Comparison of ENCODE assay signal across 36 cellular contexts in the genomic region with DNA sequence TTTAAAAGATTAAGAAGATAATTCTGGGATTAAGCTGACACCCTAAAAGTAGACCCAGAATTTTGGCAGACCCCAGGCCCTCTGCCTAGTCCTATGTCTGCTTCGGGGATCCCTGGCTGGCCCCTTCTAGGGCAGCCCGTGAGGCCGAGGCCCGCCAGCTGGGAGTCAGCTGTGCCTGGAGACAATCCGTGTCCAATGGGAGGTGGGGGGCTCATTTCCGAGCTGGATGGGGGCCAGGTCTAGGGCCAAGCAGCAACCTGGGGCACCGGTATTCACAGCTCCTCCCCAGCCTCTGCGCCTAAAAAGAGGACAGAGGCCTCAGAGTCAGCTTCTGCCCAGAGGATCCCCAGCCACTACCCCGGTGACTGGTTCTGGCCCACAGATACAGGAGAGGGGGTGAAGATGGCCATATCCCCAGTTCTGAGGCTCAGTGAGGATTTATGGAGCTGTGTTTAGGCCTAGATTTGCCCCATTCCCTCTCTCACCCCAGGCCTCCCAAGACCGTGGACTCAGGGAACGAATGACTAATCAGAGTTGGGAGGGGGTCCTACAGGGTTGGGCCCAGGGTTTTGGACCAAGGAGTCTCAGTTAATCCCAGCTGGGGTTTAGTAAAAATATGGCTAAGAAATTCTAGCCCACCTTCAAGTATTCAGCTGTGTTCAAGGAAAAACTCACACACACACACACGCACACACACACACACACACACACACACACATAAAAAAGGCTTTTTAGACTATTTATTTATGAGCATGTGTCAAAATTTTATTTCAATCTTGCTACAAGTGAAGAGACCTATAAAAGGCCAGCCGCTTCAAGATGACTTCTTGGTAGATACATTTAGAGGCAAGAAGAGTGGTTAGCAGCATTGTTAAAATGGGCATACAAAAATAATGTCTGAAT. TPM values are rescaled to one million over a fixed set of nuclear protein-coding genes. Genes with fewer than 3 reads are reported as not detected.
"Had no signal": no experiment of that assay in that cellular context is flagged by ENCODE, and none has a peak within 500 bp of the region (broad histone marks: within the 10 kb centered on the region; RNA-seq: fewer than 3 reads in every experiment).

No MANE protein-coding gene starts in this region.

- H3K27me3 ChIP-seq: cardiac muscle cell, uterus had no signal

- H3K4me1 ChIP-seq: colonic mucosa, gastroesophageal sphincter, pancreas, prostate gland, sigmoid colon, uterus had no signal

- H3K4me3 Mint-ChIP-seq: activated naive CD8-positive, alpha-beta T cell; brain; immature natural killer cell; natural killer cell; stimulated activated memory B cell treated with anti-CD40 and anti-IgM and Interleukin-4, amounts not matched to agents 10 μg/mL and 1 μg/mL and 100 μg/mL, for 72 hours; stimulated activated naive CD8-positive, alpha-beta T cell treated with anti-CD3 and anti-CD28 coated beads, Interleukin-15, amount 100 ng/mL, for 72 hours; type B pancreatic cell had no signal

- H3K4me3 ChIP-seq: cardiac muscle cell, colonic mucosa, dorsolateral prefrontal cortex, gastroesophageal sphincter, pancreas, prostate gland, sigmoid colon, smooth muscle cell, uterus had no signal

- H3K27ac Mint-ChIP-seq: activated naive CD8-positive, alpha-beta T cell; immature natural killer cell; natural killer cell; stimulated activated memory B cell treated with anti-CD40 and anti-IgM and Interleukin-4, amounts not matched to agents 10 μg/mL and 1 μg/mL and 100 μg/mL, for 72 hours; stimulated activated naive CD8-positive, alpha-beta T cell treated with anti-CD3 and anti-CD28 coated beads, Interleukin-15, amount 100 ng/mL, for 72 hours had no signal

- H3K4me2 ChIP-seq: smooth muscle cell had no signal

- ATAC-seq: gastroesophageal sphincter; left colon; natural killer cell; pancreas; stimulated activated memory B cell treated with anti-CD40 and anti-IgM and Interleukin-4, amounts not matched to agents 10 μg/mL and 1 μg/mL and 100 μg/mL, for 72 hours; stimulated activated naive CD8-positive, alpha-beta T cell treated with anti-CD3 and anti-CD28 coated beads, Interleukin-15, amount 100 ng/mL, for 72 hours had no signal

- H3K36me3 ChIP-seq: cardiac muscle cell, colonic mucosa, gastroesophageal sphincter, pancreas, prostate gland, sigmoid colon, uterus had no signal

- H3K4me1 Mint-ChIP-seq: immature natural killer cell; natural killer cell; stimulated activated memory B cell treated with anti-CD40 and anti-IgM and Interleukin-4, amounts not matched to agents 10 μg/mL and 1 μg/mL and 100 μg/mL, for 72 hours; stimulated activated naive CD8-positive, alpha-beta T cell treated with anti-CD3 and anti-CD28 coated beads, Interleukin-15, amount 100 ng/mL, for 72 hours had no signal

- H3K27ac ChIP-seq: cardiac muscle cell, colonic mucosa, dorsolateral prefrontal cortex, gastroesophageal sphincter, pancreas, prostate gland, sigmoid colon, uterus had no signal

- FAIRE-seq: kidney, pancreas had no signal

- H3K9me3 ChIP-seq: colonic mucosa, gastroesophageal sphincter, pancreas, prostate gland, sigmoid colon, uterus had no signal

- DNase-seq: activated CD4-positive, alpha-beta T cell treated with anti-CD3 and anti-CD28 coated beads for 4 hours; activated CD4-positive, alpha-beta T cell treated with anti-CD3 and anti-CD28 coated beads, Interleukin-2, amount 50 U/mL, for 4 hours; activated CD8-positive, alpha-beta memory T cell treated with anti-CD3 and anti-CD28 coated beads for 24 hours; activated effector memory CD4-positive, alpha-beta T cell treated with Interleukin-2 at 50 U/mL for 16 hours; activated naive CD4-positive, alpha-beta T cell treated with Interleukin-2 at 50 U/mL for 16 hours; aorta; cerebellar nuclear complex; colonic mucosa; dorsolateral prefrontal cortex; effector memory CD4-positive, alpha-beta T cell; erythroblast; hippocampal formation; immature natural killer cell; kidney; left colon; natural killer cell; pancreas; sigmoid colon; stimulated activated CD4-positive, alpha-beta T cell treated with anti-CD3 and anti-CD28 coated beads, Interleukin-1b, Interleukin-23, amount 100 ng/mL, for 48 hours; stimulated activated CD4-positive, alpha-beta T cell treated with anti-CD3 and anti-CD28 coated beads, Interleukin-4, amount 100 ng/mL, for 4 hours; stimulated activated CD8-positive, alpha-beta memory T cell treated with anti-CD3 and anti-CD28 coated beads, Interleukin-4, amount 100 ng/mL, for 48 hours; stimulated activated naive CD8-positive, alpha-beta T cell treated with anti-CD3 and anti-CD28 coated beads, Interleukin-15, amount 100 ng/mL, for 72 hours; substantia nigra; uterus had no signal

- H3K9me3 Mint-ChIP-seq: brain; immature natural killer cell; natural killer cell; stimulated activated memory B cell treated with anti-CD40 and anti-IgM and Interleukin-4, amounts not matched to agents 10 μg/mL and 1 μg/mL and 100 μg/mL, for 72 hours; stimulated activated naive CD8-positive, alpha-beta T cell treated with anti-CD3 and anti-CD28 coated beads, Interleukin-15, amount 100 ng/mL, for 72 hours; type B pancreatic cell had no signal

- H3K36me3 Mint-ChIP-seq: activated naive CD8-positive, alpha-beta T cell; brain; immature natural killer cell; natural killer cell; stimulated activated memory B cell treated with anti-CD40 and anti-IgM and Interleukin-4, amounts not matched to agents 10 μg/mL and 1 μg/mL and 100 μg/mL, for 72 hours; type B pancreatic cell had no signal

RNA-seq across cellular contexts. Expression of a gene that starts 37.4 kb away (rescaled TPM):
- total RNA-seq: aorta; cardiac muscle cell; colonic mucosa; gastroesophageal sphincter; kidney; left colon; liver; mononuclear cell; natural killer cell; pancreas; prostate gland; sigmoid colon; smooth muscle cell; T-helper 1 cell treated with Interleukin-12 subunit alpha and Interleukin-12 subunit beta and Interleukin-4 antibody, amounts not matched to agents 30 ng/mL and 1 ng/mL, for 36 hours; uterus had no signal
- polyA plus RNA-seq: adipose tissue, aorta, cardiac muscle cell, immature natural killer cell, liver, pancreas, sigmoid colon, smooth muscle cell had no signal
